Comparison of ENCODE assay signal across 34 cellular contexts in genomic region chr5:109882546-109882945, GRCh38.
"Had no signal": no experiment of that assay in that cellular context is flagged by ENCODE, and none has a peak within 500 bp of the region (broad histone marks: within the 10 kb centered on the region; RNA-seq: fewer than 3 reads in every experiment).

No MANE protein-coding gene starts in this region.

- H3K27me3 Mint-ChIP-seq: activated B cell treated with CpG ODN at 0.5 μM for 24 hours; activated CD8-positive, alpha-beta T cell treated with anti-CD3 and anti-CD28 coated beads for 36 hours; activated naive CD8-positive, alpha-beta T cell; activated T-helper 17 cell treated with anti-CD3 and anti-CD28 coated beads, Interleukin-2, amount 50 U/mL, for 72 hours; dendritic cell treated with granulocyte-macrophage colony-stimulating factor and Interleukin-4, amounts not matched to agents 40 ng/mL and 50 ng/mL, for 4 days; T-helper 17 cell had no signal

- H3K9me3 ChIP-seq: esophagus squamous epithelium had no signal

- H3K36me3 Mint-ChIP-seq: activated naive CD8-positive, alpha-beta T cell had no signal

- ATAC-seq: activated CD4-positive, CD25-positive, alpha-beta regulatory T cell treated with anti-CD3 and anti-CD28 coated beads, Interleukin-2, amount 50 U/mL, for 24 hours; activated T-cell treated with anti-CD3 and anti-CD28 coated beads, Interleukin-2, amount 50 U/mL, for 4 hours; activated T-helper 17 cell treated with anti-CD3 and anti-CD28 coated beads, Interleukin-2, amount 50 U/mL, for 72 hours; T-helper 17 cell had no signal

- DNase-seq: activated B cell treated with CpG ODN at 0.5 μM for 24 hours; activated CD4-positive, alpha-beta T cell treated with anti-CD3 and anti-CD28 coated beads for 48 hours; activated CD4-positive, alpha-beta T cell treated with anti-CD3 and anti-CD28 coated beads, Interleukin-2, amount 50 U/mL, for 1 hour; activated CD4-positive, alpha-beta T cell treated with anti-CD3 and anti-CD28 coated beads, Interleukin-2, amount 50 U/mL, for 48 hours; activated CD8-positive, alpha-beta memory T cell treated with anti-CD3 and anti-CD28 coated beads for 24 hours; activated CD8-positive, alpha-beta T cell treated with anti-CD3 and anti-CD28 coated beads for 36 hours; activated effector memory CD4-positive, alpha-beta T cell treated with Interleukin-2 at 50 U/mL for 16 hours; activated gamma-delta T cell treated with Interleukin-2 at 50 U/mL for 16 hours; activated naive CD4-positive, alpha-beta T cell treated with anti-CD3 and anti-CD28 coated beads, Interleukin-2, amount 50 U/mL, for 16 hours; activated naive CD4-positive, alpha-beta T cell treated with Interleukin-2 at 50 U/mL for 16 hours; activated T-cell treated with anti-CD3 and anti-CD28 coated beads, Interleukin-2, amount 50 U/mL, for 4 hours; amniotic stem cell; anterior cingulate cortex; brain microvascular endothelial cell; central memory CD4-positive, alpha-beta T cell; dorsolateral prefrontal cortex; effector memory CD4-positive, alpha-beta T cell; endodermal cell; erythroblast; esophagus squamous epithelium; head of caudate nucleus; T-helper 1 cell; T-helper 17 cell; T1000; WERI-Rb-1 had no signal

- H3K4me1 Mint-ChIP-seq: activated B cell treated with CpG ODN at 0.5 μM for 24 hours, endodermal cell, T-helper 17 cell had no signal

- H3K27ac Mint-ChIP-seq: activated B cell treated with CpG ODN at 0.5 μM for 24 hours; activated CD8-positive, alpha-beta T cell treated with anti-CD3 and anti-CD28 coated beads for 36 hours; activated naive CD8-positive, alpha-beta T cell; activated T-helper 17 cell treated with anti-CD3 and anti-CD28 coated beads, Interleukin-2, amount 50 U/mL, for 72 hours; dendritic cell treated with granulocyte-macrophage colony-stimulating factor and Interleukin-4, amounts not matched to agents 40 ng/mL and 50 ng/mL, for 4 days; endodermal cell; T-helper 17 cell; T-helper 2 cell treated with Interferon-gamma antibody and Interleukin-4, amounts not matched to agents 5 μg/mL and 100 μg/mL, for 36 hours had no signal

- H3K36me3 ChIP-seq: brain microvascular endothelial cell, cardiac muscle cell, esophagus squamous epithelium, WERI-Rb-1 had no signal

- H3K27me3 ChIP-seq: brain microvascular endothelial cell, cardiac muscle cell, dorsolateral prefrontal cortex, esophagus squamous epithelium had no signal

- H3K4me3 Mint-ChIP-seq: activated B cell treated with CpG ODN at 0.5 μM for 24 hours; activated CD8-positive, alpha-beta T cell treated with anti-CD3 and anti-CD28 coated beads for 36 hours; activated naive CD8-positive, alpha-beta T cell; activated T-cell treated with anti-CD3 and anti-CD28 coated beads, Interleukin-2, amount 50 U/mL, for 4 hours; activated T-helper 17 cell treated with anti-CD3 and anti-CD28 coated beads, Interleukin-2, amount 50 U/mL, for 72 hours; dendritic cell treated with granulocyte-macrophage colony-stimulating factor and Interleukin-4, amounts not matched to agents 40 ng/mL and 50 ng/mL, for 4 days; endodermal cell; T-helper 17 cell; T-helper 2 cell treated with Interferon-gamma antibody and Interleukin-4, amounts not matched to agents 5 μg/mL and 100 μg/mL, for 36 hours had no signal

- H3K9me3 Mint-ChIP-seq: activated B cell treated with CpG ODN at 0.5 μM for 24 hours; activated CD8-positive, alpha-beta T cell treated with anti-CD3 and anti-CD28 coated beads for 36 hours; activated T-cell treated with anti-CD3 and anti-CD28 coated beads, Interleukin-2, amount 50 U/mL, for 4 hours; activated T-helper 17 cell treated with anti-CD3 and anti-CD28 coated beads, Interleukin-2, amount 50 U/mL, for 72 hours; endodermal cell; T-helper 2 cell treated with Interferon-gamma antibody and Interleukin-4, amounts not matched to agents 5 μg/mL and 100 μg/mL, for 36 hours had no signal

- FAIRE-seq: astrocyte, frontal cortex had no signal

- H3K27ac ChIP-seq: brain microvascular endothelial cell, cardiac muscle cell, coronary artery, esophagus squamous epithelium, WERI-Rb-1 had no signal

- H3K4me3 ChIP-seq: cardiac muscle cell, coronary artery, dorsolateral prefrontal cortex, esophagus squamous epithelium had no signal
